1 cellular context compared by ENCODE assay signal in the genomic region with DNA sequence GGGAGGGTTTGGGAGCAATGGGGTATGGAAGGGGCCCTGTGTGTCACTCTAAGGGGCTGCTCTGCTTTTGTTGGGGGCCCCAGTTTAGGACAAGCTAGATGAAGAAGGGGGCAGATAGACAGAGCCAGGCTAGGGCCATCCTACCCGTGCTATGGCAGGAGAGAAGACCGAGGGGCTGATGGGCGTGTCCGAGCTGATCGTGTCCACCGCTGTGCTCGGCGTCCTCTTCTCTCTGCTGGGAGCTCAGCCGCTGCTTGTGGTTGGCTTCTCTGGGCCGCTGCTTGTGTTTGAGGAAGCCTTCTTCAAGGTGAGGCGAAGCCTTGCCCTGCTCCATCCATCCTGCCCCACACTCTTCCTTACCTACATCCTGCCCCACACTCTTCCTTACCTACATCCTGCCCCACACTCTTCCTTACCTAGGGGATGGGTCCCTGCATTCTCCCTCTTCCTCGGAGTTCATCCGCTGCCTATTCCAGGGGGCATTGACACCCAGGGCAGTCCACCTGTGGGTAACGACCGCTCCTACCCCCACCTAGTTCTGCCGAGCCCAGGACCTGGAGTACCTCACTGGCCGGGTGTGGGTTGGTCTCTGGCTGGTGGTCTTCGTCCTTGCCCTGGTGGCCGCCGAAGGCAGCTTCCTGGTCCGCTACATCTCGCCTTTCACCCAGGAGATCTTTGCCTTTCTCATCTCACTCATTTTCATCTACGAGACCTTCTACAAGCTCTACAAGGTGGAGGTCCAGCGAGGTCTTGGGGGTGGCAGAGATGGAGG.
TF ChIP-seq lines count a peak whose summit lies in the region.

No MANE protein-coding gene starts in this region.

TF ChIP-seq in K562, 482 proteins besides CTCF, POLR2A, EP300 and RAD21 (continued from another document):
- TF ChIP-seq, protein P1, sequence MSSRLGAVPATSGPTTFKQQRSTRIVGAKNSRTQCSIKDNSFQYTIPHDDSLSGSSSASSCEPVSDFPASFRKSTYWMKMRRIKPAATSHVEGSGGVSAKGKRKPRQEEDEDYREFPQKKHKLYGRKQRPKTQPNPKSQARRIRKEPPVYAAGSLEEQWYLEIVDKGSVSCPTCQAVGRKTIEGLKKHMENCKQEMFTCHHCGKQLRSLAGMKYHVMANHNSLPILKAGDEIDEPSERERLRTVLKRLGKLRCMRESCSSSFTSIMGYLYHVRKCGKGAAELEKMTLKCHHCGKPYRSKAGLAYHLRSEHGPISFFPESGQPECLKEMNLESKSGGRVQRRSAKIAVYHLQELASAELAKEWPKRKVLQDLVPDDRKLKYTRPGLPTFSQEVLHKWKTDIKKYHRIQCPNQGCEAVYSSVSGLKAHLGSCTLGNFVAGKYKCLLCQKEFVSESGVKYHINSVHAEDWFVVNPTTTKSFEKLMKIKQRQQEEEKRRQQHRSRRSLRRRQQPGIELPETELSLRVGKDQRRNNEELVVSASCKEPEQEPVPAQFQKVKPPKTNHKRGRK (tag; IDR thresholded peaks at IDR 0.05) = no peak
- TF ChIP-seq ZNF785 (CRISPR knock-in tag; IDR thresholded peaks at IDR 0.05) (no peak), CREB1 (IDR thresholded peaks at IDR 0.05) (no peak), CREB1 (CRISPR knock-in tag; IDR thresholded peaks at IDR 0.05) (no peak), ZEB2 (IDR thresholded peaks at IDR 0.05) (no peak), TBP (optimal IDR thresholded peaks at IDR 0.05; ENCODE audit: low read depth, low read length) (no peak), CBX8 (IDR thresholded peaks at IDR 0.05; ENCODE audit: borderline replicate concordance, extremely low read depth, low read depth, low read length, poor library complexity, severe bottlenecking) (no peak), TCFL5 (CRISPR knock-in tag; conservative IDR thresholded peaks at IDR 0.05) (no peak)
- TF ChIP-seq, protein P2, sequence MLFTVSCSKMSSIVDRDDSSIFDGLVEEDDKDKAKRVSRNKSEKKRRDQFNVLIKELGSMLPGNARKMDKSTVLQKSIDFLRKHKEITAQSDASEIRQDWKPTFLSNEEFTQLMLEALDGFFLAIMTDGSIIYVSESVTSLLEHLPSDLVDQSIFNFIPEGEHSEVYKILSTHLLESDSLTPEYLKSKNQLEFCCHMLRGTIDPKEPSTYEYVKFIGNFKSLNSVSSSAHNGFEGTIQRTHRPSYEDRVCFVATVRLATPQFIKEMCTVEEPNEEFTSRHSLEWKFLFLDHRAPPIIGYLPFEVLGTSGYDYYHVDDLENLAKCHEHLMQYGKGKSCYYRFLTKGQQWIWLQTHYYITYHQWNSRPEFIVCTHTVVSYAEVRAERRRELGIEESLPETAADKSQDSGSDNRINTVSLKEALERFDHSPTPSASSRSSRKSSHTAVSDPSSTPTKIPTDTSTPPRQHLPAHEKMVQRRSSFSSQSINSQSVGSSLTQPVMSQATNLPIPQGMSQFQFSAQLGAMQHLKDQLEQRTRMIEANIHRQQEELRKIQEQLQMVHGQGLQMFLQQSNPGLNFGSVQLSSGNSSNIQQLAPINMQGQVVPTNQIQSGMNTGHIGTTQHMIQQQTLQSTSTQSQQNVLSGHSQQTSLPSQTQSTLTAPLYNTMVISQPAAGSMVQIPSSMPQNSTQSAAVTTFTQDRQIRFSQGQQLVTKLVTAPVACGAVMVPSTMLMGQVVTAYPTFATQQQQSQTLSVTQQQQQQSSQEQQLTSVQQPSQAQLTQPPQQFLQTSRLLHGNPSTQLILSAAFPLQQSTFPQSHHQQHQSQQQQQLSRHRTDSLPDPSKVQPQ (CRISPR knock-in tag; IDR thresholded peaks at IDR 0.05; ENCODE audit: borderline replicate concordance) = no peak
- TF ChIP-seq, protein P3, sequence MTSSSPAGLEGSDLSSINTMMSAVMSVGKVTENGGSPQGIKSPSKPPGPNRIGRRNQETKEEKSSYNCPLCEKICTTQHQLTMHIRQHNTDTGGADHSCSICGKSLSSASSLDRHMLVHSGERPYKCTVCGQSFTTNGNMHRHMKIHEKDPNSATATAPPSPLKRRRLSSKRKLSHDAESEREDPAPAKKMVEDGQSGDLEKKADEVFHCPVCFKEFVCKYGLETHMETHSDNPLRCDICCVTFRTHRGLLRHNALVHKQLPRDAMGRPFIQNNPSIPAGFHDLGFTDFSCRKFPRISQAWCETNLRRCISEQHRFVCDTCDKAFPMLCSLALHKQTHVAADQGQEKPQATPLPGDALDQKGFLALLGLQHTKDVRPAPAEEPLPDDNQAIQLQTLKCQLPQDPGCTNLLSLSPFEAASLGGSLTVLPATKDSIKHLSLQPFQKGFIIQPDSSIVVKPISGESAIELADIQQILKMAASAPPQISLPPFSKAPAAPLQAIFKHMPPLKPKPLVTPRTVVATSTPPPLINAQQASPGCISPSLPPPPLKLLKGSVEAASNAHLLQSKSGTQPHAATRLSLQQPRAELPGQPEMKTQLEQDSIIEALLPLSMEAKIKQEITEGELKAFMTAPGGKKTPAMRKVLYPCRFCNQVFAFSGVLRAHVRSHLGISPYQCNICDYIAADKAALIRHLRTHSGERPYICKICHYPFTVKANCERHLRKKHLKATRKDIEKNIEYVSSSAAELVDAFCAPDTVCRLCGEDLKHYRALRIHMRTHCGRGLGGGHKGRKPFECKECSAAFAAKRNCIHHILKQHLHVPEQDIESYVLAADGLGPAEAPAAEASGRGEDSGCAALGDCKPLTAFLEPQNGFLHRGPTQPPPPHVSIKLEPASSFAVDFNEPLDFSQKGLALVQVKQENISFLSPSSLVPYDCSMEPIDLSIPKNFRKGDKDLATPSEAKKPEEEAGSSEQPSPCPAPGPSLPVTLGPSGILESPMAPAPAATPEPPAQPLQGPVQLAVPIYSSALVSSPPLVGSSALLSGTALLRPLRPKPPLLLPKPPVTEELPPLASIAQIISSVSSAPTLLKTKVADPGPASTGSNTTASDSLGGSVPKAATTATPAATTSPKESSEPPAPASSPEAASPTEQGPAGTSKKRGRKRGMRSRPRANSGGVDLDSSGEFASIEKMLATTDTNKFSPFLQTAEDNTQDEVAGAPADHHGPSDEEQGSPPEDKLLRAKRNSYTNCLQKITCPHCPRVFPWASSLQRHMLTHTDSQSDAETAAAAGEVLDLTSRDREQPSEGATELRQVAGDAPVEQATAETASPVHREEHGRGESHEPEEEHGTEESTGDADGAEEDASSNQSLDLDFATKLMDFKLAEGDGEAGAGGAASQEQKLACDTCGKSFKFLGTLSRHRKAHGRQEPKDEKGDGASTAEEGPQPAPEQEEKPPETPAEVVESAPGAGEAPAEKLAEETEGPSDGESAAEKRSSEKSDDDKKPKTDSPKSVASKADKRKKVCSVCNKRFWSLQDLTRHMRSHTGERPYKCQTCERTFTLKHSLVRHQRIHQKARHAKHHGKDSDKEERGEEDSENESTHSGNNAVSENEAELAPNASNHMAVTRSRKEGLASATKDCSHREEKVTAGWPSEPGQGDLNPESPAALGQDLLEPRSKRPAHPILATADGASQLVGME (CRISPR knock-in tag; IDR thresholded peaks at IDR 0.05) = no peak
